Comparison of ENCODE assay signal across 20 cellular contexts in the genomic region with DNA sequence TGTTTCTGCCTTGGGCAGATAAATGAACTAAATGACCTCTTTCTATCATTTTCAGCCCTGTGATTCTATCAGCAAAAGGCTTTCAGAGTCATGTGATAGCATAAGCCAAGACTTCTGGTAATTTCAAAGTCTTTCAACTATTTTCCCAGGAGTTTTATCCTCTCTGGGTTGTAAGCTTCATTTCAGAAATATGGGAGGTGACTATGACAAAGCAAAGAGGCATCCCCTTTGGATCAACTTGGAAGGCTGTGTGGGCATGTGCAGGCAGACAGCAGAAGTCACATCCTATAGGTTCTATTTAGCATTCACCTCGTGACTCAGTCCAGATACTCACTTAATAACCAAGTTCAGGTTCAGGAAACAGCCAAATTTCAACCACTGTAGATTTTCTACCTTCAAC.
DNase-seq lines count a peak whose midpoint lies in the region; ATAC-seq and TF ChIP-seq lines count a peak whose summit lies in the region.
"Had no signal": no experiment of that assay in that cellular context is flagged by ENCODE, and none has a peak within 500 bp of the region (broad histone marks: within the 10 kb centered on the region; RNA-seq: fewer than 3 reads in every experiment).

No MANE protein-coding gene starts in this region.

- H3K27me3 Mint-ChIP-seq in CD14-positive monocyte (ENCODE audit: low read depth in 3 of 3), result no peaks in the 10 kb centered on the region
- H3K27me3 Mint-ChIP-seq: activated CD4-positive, alpha-beta T cell treated with anti-CD3 and anti-CD28 coated beads, Interleukin-2, amount 10 ng/mL, durations not matched to agents 24 days and 14 days; memory B cell had no signal

- H3K4me3 ChIP-seq in AG09309 (ENCODE audit: control insufficient read depth, low read depth, low read length) (no peak overlapping the region), cardiac fibroblast (replicated peaks in 1 of 2; ENCODE audit: low read depth in 2 of 2, low read length in 2 of 2) (no peak overlapping the region), heart right ventricle (no peak overlapping the region)
- H3K4me3 ChIP-seq: BLaER1, skin epidermis, vagina had no signal

- H3K27me3 ChIP-seq in heart right ventricle, result no peaks in the 10 kb centered on the region
- H3K27me3 ChIP-seq: BLaER1, vagina had no signal

- H3K27ac Mint-ChIP-seq in CD14-positive monocyte, result no peak overlapping the region
- H3K27ac Mint-ChIP-seq in activated naive CD4-positive, alpha-beta T cell treated with anti-CD3 and anti-CD28 coated beads, Interleukin-2, amount 50 U/mL, for 72 hours, result no peak overlapping the region
- H3K27ac Mint-ChIP-seq: activated CD4-positive, alpha-beta T cell treated with anti-CD3 and anti-CD28 coated beads, Interleukin-2, amount 10 ng/mL, durations not matched to agents 24 days and 14 days; activated naive CD8-positive, alpha-beta T cell treated with anti-CD3 and anti-CD28 coated beads, Interleukin-2, amount 50 U/mL, for 24 hours; memory B cell had no signal

- no peaks in the 10 kb centered on the region for H3K36me3 ChIP-seq in heart right ventricle
- H3K36me3 ChIP-seq: BLaER1, vagina had no signal

- no peak for ATAC-seq in activated naive CD4-positive, alpha-beta T cell treated with anti-CD3 and anti-CD28 coated beads, Interleukin-2, amount 50 U/mL, for 72 hours
- ATAC-seq in heart right ventricle, result no peak
- ATAC-seq: activated naive CD8-positive, alpha-beta T cell treated with anti-CD3 and anti-CD28 coated beads, Interleukin-2, amount 50 U/mL, for 24 hours had no signal

- peaks cover 0 to 6% (median 0%) of the 10 kb centered on the region in 9 donors for H3K4me1 ChIP-seq in heart right ventricle
- H3K4me1 ChIP-seq: BLaER1, vagina had no signal

- WGBS in heart right ventricle, 2 donors, result 62% methylated on average over 1 of the region's 1 CpG

- intact Hi-C loops in CD14-positive monocyte (cut with micrococcal nuclease), result no loop called here
- intact Hi-C loops in heart right ventricle (cut with DNase I), result no loop called here

- no peak overlapping the region for H3K4me3 Mint-ChIP-seq in CD14-positive monocyte
- H3K4me3 Mint-ChIP-seq: activated CD4-positive, alpha-beta T cell treated with anti-CD3 and anti-CD28 coated beads, Interleukin-2, amount 10 ng/mL, durations not matched to agents 24 days and 14 days; activated naive CD8-positive, alpha-beta T cell treated with anti-CD3 and anti-CD28 coated beads, Interleukin-2, amount 50 U/mL, for 24 hours; memory B cell had no signal

- no peaks in the 10 kb centered on the region for H3K36me3 Mint-ChIP-seq in CD14-positive monocyte
- H3K36me3 Mint-ChIP-seq in activated naive CD4-positive, alpha-beta T cell treated with anti-CD3 and anti-CD28 coated beads, Interleukin-2, amount 50 U/mL, for 72 hours, result no peaks in the 10 kb centered on the region
- H3K36me3 Mint-ChIP-seq: memory B cell had no signal

- H3K9me3 Mint-ChIP-seq in CD14-positive monocyte, result peaks cover 0 to 5% (median 0%) of the 10 kb centered on the region in 7 donors
- H3K9me3 Mint-ChIP-seq in activated naive CD4-positive, alpha-beta T cell treated with anti-CD3 and anti-CD28 coated beads, Interleukin-2, amount 50 U/mL, for 72 hours, result no peaks in the 10 kb centered on the region
- H3K9me3 Mint-ChIP-seq: activated naive CD8-positive, alpha-beta T cell treated with anti-CD3 and anti-CD28 coated beads, Interleukin-2, amount 50 U/mL, for 24 hours; memory B cell had no signal

- DNase-seq in AG09309 (ENCODE audit: low read depth) (peak; percentile 21), M059J (ENCODE audit: low read depth) (peak; percentile 63), cardiac fibroblast (ENCODE audit: low read depth in 2 of 2) (peak; percentile 50 to 86), kidney tubule cell (ENCODE audit: low spot score) (peak; percentile 71), CD14-positive monocyte (ENCODE audit: low spot score) (no peak), NCI-H2171 treated with DMSO at 0.1 percent for 48 hours (lab: John Stamatoyannopoulos, UW) (no peak), heart right ventricle (no peak)
- DNase-seq in activated naive CD4-positive, alpha-beta T cell treated with anti-CD3 and anti-CD28 coated beads, Interleukin-2, amount 50 U/mL, for 72 hours (ENCODE audit: low spot score in 2 of 2), result no peak
- DNase-seq: activated CD4-positive, alpha-beta T cell treated with anti-CD3 and anti-CD28 coated beads, Interleukin-2, amount 10 ng/mL, durations not matched to agents 24 days and 14 days; activated naive CD8-positive, alpha-beta T cell treated with anti-CD3 and anti-CD28 coated beads, Interleukin-2, amount 50 U/mL, for 24 hours; activated T-cell treated with anti-CD3 and anti-CD28 coated beads, Interleukin-2, amount 50 U/mL, for 48 hours; cortex of kidney; occipital lobe; Right ventricle myocardium superior; stimulated activated naive CD4-positive, alpha-beta T cell; T-helper 9 cell had no signal

- no peak overlapping the region for H3K27ac ChIP-seq in heart right ventricle
- H3K27ac ChIP-seq: BLaER1, vagina had no signal

- H3K9me3 ChIP-seq in heart right ventricle, result peaks cover 0 to 2% (median 0%) of the 10 kb centered on the region in 11 donors
- H3K9me3 ChIP-seq: BLaER1, vagina had no signal

- peaks cover 18% of the 10 kb centered on the region for H3K4me1 Mint-ChIP-seq in CD14-positive monocyte
- H3K4me1 Mint-ChIP-seq: activated CD4-positive, alpha-beta T cell treated with anti-CD3 and anti-CD28 coated beads, Interleukin-2, amount 10 ng/mL, durations not matched to agents 24 days and 14 days; activated naive CD8-positive, alpha-beta T cell treated with anti-CD3 and anti-CD28 coated beads, Interleukin-2, amount 50 U/mL, for 24 hours; memory B cell had no signal

- no peak for TF ChIP-seq CTCF in AG09309 (IDR thresholded peaks at IDR 0.05; ENCODE audit: control insufficient read depth, insufficient read depth, low read depth, low read length, missing control alignments)
- TF ChIP-seq CTCF in cardiac fibroblast (IDR thresholded peaks at IDR 0.05; ENCODE audit: low read depth, low read length), result no peak
- TF ChIP-seq CTCF in CD14-positive monocyte (IDR thresholded peaks at IDR 0.05), result no peak
- TF ChIP-seq CTCF in heart right ventricle (IDR thresholded peaks at IDR 0.05), result no peak

Comparison
In these comparisons a context has a peak if more than half of its experiments do, and no peak if none do; other contexts are left out.
1. DNase-seq: peak in AG09309 (single experiment), M059J (single experiment), cardiac fibroblast (2 of 2) and kidney tubule cell (single experiment); none in CD14-positive monocyte (single experiment), NCI-H2171 treated with DMSO at 0.1 percent for 48 hours (single experiment), activated naive CD4-positive, alpha-beta T cell treated with anti-CD3 and anti-CD28 coated beads, Interleukin-2, amount 50 U/mL, for 72 hours (0 of 2) and heart right ventricle (0 of 2).